In genomic region chr16:55248494-55248893, GRCh38 we compare ENCODE assay signal across 13 cellular contexts.
"Had no signal": no experiment of that assay in that cellular context is flagged by ENCODE, and none has a peak within 500 bp of the region (broad histone marks: within the 10 kb centered on the region; RNA-seq: fewer than 3 reads in every experiment).

No MANE protein-coding gene starts in this region.

- DNase-seq: activated gamma-delta T cell; activated T-cell treated with anti-CD3 and anti-CD28 coated beads, Interleukin-2, amount 50 U/mL, for 48 hours; esophagus squamous epithelium; foreskin fibroblast; islet precursor cell; left ventricle myocardium superior; spleen; stimulated activated CD4-positive, alpha-beta T cell treated with anti-CD3 and anti-CD28 coated beads, Interleukin-1b, Interleukin-23, amount 100 ng/mL, for 48 hours; stimulated activated naive B cell treated with anti-CD40 and anti-IgM and Interleukin-4, amounts not matched to agents 10 μg/mL and 1 μg/mL and 100 μg/mL, for 72 hours; T-helper 17 cell; trophoblast cell had no signal

- H3K9me3 ChIP-seq: ascending aorta, esophagus squamous epithelium had no signal

- H3K27me3 ChIP-seq: ascending aorta, esophagus squamous epithelium, right atrium auricular region had no signal

- H3K27ac Mint-ChIP-seq: stimulated activated naive B cell treated with anti-CD40 and anti-IgM and Interleukin-4, amounts not matched to agents 10 μg/mL and 1 μg/mL and 100 μg/mL, for 72 hours; T-helper 17 cell had no signal

- H3K4me3 Mint-ChIP-seq: stimulated activated naive B cell treated with anti-CD40 and anti-IgM and Interleukin-4, amounts not matched to agents 10 μg/mL and 1 μg/mL and 100 μg/mL, for 72 hours; T-helper 17 cell had no signal

- H3K36me3 Mint-ChIP-seq: stimulated activated naive B cell treated with anti-CD40 and anti-IgM and Interleukin-4, amounts not matched to agents 10 μg/mL and 1 μg/mL and 100 μg/mL, for 72 hours had no signal

- H3K4me1 ChIP-seq: ascending aorta, esophagus squamous epithelium, right atrium auricular region, spleen had no signal

- H3K36me3 ChIP-seq: ascending aorta, esophagus squamous epithelium, right atrium auricular region, spleen had no signal

- H3K4me1 Mint-ChIP-seq: stimulated activated naive B cell treated with anti-CD40 and anti-IgM and Interleukin-4, amounts not matched to agents 10 μg/mL and 1 μg/mL and 100 μg/mL, for 72 hours; T-helper 17 cell had no signal

- H3K4me3 ChIP-seq: ascending aorta, esophagus squamous epithelium, right atrium auricular region, spleen had no signal

- H3K27ac ChIP-seq: ascending aorta, esophagus squamous epithelium, right atrium auricular region, spleen had no signal
